ENCODE assay signal across 18 cellular contexts in the genomic region with DNA sequence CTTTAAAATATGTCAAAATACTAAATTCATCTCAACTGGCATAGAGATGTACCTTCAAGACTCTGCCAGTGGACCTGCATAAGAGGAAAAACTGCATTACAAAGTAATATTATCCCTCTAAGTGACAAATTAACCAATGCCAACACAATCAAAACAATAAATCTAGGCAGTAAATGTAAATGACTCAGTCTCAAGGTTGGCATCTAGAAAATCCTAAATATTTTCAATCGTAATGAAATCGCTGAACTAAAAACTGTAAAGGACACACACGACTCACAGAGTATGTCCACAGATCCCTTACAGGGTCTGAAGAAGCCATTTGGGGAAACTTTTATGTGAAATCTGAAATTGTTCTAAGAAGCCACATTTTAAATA.
"Had no signal": no experiment of that assay in that cellular context is flagged by ENCODE, and none has a peak within 500 bp of the region (broad histone marks: within the 10 kb centered on the region; RNA-seq: fewer than 3 reads in every experiment).

No MANE protein-coding gene starts in this region.

- ATAC-seq: activated CD4-positive, alpha-beta T cell treated with anti-CD3 and anti-CD28 coated beads for 36 hours; activated CD8-positive, alpha-beta memory T cell treated with anti-CD3 and anti-CD28 coated beads, Interleukin-2, amount 10 ng/mL, durations not matched to agents 7 days and 5 days; foreskin keratinocyte; left lobe of liver; naive thymus-derived CD4-positive, alpha-beta T cell; right cardiac atrium; upper lobe of right lung had no signal

- H3K4me1 ChIP-seq: foreskin keratinocyte, upper lobe of right lung had no signal

- H3K9me3 Mint-ChIP-seq: activated CD4-positive, alpha-beta memory T cell treated with anti-CD3 and anti-CD28 coated beads for 36 hours; activated T-cell treated with anti-CD3 and anti-CD28 coated beads, Interleukin-2, amount 50 U/mL, for 24 hours; naive thymus-derived CD4-positive, alpha-beta T cell; stimulated activated naive CD8-positive, alpha-beta T cell treated with anti-CD3 and anti-CD28 coated beads, Interleukin-15, Interleukin-2, amounts not matched to agents 100 ng/mL and 50 ng/mL, for 24 hours had no signal

- H3K36me3 ChIP-seq: cardiac muscle cell had no signal

- H3K27me3 ChIP-seq: adrenal gland, cardiac muscle cell, foreskin keratinocyte, upper lobe of right lung had no signal

- H3K27me3 Mint-ChIP-seq: activated CD4-positive, alpha-beta memory T cell treated with anti-CD3 and anti-CD28 coated beads for 36 hours; activated CD4-positive, alpha-beta T cell treated with anti-CD3 and anti-CD28 coated beads for 36 hours; activated CD8-positive, alpha-beta memory T cell treated with anti-CD3 and anti-CD28 coated beads, Interleukin-2, amount 10 ng/mL, durations not matched to agents 7 days and 5 days; activated T-cell treated with anti-CD3 and anti-CD28 coated beads, Interleukin-2, amount 50 U/mL, for 24 hours; naive thymus-derived CD4-positive, alpha-beta T cell; progenitor cell of endocrine pancreas; stimulated activated naive CD8-positive, alpha-beta T cell treated with anti-CD3 and anti-CD28 coated beads, Interleukin-15, Interleukin-2, amounts not matched to agents 100 ng/mL and 50 ng/mL, for 24 hours had no signal

- DNase-seq: activated CD4-positive, alpha-beta memory T cell treated with anti-CD3 and anti-CD28 coated beads for 36 hours; activated CD4-positive, alpha-beta T cell treated with anti-CD3 and anti-CD28 coated beads for 36 hours; activated CD8-positive, alpha-beta memory T cell treated with anti-CD3 and anti-CD28 coated beads, Interleukin-2, amount 10 ng/mL, durations not matched to agents 7 days and 5 days; activated effector memory CD4-positive, alpha-beta T cell treated with Interleukin-2 at 50 U/mL for 16 hours; activated naive CD4-positive, alpha-beta T cell treated with anti-CD3 and anti-CD28 coated beads, Interleukin-2, amount 50 U/mL, for 16 hours; activated T-cell treated with anti-CD3 and anti-CD28 coated beads, Interleukin-2, amount 50 U/mL, for 24 hours; adrenal gland; foreskin keratinocyte; naive thymus-derived CD4-positive, alpha-beta T cell; nucleus accumbens; T-helper 2 cell; upper lobe of right lung had no signal

- H3K4me3 Mint-ChIP-seq: activated CD4-positive, alpha-beta memory T cell treated with anti-CD3 and anti-CD28 coated beads for 36 hours; activated CD4-positive, alpha-beta T cell treated with anti-CD3 and anti-CD28 coated beads for 36 hours; activated CD8-positive, alpha-beta memory T cell treated with anti-CD3 and anti-CD28 coated beads, Interleukin-2, amount 10 ng/mL, durations not matched to agents 7 days and 5 days; activated T-cell treated with anti-CD3 and anti-CD28 coated beads, Interleukin-2, amount 50 U/mL, for 24 hours; naive thymus-derived CD4-positive, alpha-beta T cell; stimulated activated naive CD8-positive, alpha-beta T cell treated with anti-CD3 and anti-CD28 coated beads, Interleukin-15, Interleukin-2, amounts not matched to agents 100 ng/mL and 50 ng/mL, for 24 hours had no signal

- H3K27ac ChIP-seq: cardiac muscle cell, foreskin keratinocyte, upper lobe of right lung had no signal

- H3K27ac Mint-ChIP-seq: activated CD4-positive, alpha-beta memory T cell treated with anti-CD3 and anti-CD28 coated beads for 36 hours; activated CD4-positive, alpha-beta T cell treated with anti-CD3 and anti-CD28 coated beads for 36 hours; activated CD8-positive, alpha-beta memory T cell treated with anti-CD3 and anti-CD28 coated beads, Interleukin-2, amount 10 ng/mL, durations not matched to agents 7 days and 5 days had no signal

- H3K9me3 ChIP-seq: adrenal gland, upper lobe of right lung had no signal

- H3K4me3 ChIP-seq: adrenal gland, cardiac muscle cell, smooth muscle cell, upper lobe of right lung had no signal
